ENCODE assay signal across 1 cellular context in genomic region chr21:46161800-46162592, GRCh38.
TF ChIP-seq lines count a peak whose summit lies in the region.

No MANE protein-coding gene starts in this region.

TF ChIP-seq in HepG2, 621 proteins besides CTCF, POLR2A, EP300 and RAD21:
- TF ChIP-seq, protein P1, sequence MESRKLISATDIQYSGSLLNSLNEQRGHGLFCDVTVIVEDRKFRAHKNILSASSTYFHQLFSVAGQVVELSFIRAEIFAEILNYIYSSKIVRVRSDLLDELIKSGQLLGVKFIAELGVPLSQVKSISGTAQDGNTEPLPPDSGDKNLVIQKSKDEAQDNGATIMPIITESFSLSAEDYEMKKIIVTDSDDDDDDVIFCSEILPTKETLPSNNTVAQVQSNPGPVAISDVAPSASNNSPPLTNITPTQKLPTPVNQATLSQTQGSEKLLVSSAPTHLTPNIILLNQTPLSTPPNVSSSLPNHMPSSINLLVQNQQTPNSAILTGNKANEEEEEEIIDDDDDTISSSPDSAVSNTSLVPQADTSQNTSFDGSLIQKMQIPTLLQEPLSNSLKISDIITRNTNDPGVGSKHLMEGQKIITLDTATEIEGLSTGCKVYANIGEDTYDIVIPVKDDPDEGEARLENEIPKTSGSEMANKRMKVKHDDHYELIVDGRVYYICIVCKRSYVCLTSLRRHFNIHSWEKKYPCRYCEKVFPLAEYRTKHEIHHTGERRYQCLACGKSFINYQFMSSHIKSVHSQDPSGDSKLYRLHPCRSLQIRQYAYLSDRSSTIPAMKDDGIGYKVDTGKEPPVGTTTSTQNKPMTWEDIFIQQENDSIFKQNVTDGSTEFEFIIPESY (CRISPR knock-in tag; IDR thresholded peaks at IDR 0.05), result 0 out of 2 replicates have a peak, but pooled peaks have one; percentile 10
- TF ChIP-seq, protein P2, sequence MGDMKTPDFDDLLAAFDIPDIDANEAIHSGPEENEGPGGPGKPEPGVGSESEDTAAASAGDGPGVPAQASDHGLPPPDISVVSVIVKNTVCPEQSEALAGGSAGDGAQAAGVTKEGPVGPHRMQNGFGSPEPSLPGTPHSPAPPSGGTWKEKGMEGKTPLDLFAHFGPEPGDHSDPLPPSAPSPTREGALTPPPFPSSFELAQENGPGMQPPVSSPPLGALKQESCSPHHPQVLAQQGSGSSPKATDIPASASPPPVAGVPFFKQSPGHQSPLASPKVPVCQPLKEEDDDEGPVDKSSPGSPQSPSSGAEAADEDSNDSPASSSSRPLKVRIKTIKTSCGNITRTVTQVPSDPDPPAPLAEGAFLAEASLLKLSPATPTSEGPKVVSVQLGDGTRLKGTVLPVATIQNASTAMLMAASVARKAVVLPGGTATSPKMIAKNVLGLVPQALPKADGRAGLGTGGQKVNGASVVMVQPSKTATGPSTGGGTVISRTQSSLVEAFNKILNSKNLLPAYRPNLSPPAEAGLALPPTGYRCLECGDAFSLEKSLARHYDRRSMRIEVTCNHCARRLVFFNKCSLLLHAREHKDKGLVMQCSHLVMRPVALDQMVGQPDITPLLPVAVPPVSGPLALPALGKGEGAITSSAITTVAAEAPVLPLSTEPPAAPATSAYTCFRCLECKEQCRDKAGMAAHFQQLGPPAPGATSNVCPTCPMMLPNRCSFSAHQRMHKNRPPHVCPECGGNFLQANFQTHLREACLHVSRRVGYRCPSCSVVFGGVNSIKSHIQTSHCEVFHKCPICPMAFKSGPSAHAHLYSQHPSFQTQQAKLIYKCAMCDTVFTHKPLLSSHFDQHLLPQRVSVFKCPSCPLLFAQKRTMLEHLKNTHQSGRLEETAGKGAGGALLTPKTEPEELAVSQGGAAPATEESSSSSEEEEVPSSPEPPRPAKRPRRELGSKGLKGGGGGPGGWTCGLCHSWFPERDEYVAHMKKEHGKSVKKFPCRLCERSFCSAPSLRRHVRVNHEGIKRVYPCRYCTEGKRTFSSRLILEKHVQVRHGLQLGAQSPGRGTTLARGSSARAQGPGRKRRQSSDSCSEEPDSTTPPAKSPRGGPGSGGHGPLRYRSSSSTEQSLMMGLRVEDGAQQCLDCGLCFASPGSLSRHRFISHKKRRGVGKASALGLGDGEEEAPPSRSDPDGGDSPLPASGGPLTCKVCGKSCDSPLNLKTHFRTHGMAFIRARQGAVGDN (CRISPR knock-in tag; IDR thresholded peaks at IDR 0.05), result no peak
- 0 out of 2 replicates have a peak, but pooled peaks have one; percentile 21 for TF ChIP-seq HOXA3 (CRISPR knock-in tag; IDR thresholded peaks at IDR 0.05)
